34 cellular contexts compared by ENCODE assay signal in genomic region chr2:172344159-172344558, GRCh38.
DNase-seq lines count a peak whose midpoint lies in the region; ATAC-seq, FAIRE-seq and TF ChIP-seq lines count a peak whose summit lies in the region.
"Had no signal": no experiment of that assay in that cellular context is flagged by ENCODE, and none has a peak within 500 bp of the region (broad histone marks: within the 10 kb centered on the region; RNA-seq: fewer than 3 reads in every experiment).

No MANE protein-coding gene starts in this region.

- TF ChIP-seq RAD21 in HepG2 (CRISPR knock-in tag; IDR thresholded peaks at IDR 0.05): no peak

- no peak for FAIRE-seq in HepG2 (lab: Jason Lieb, UNC)
- FAIRE-seq: A204.1, A549, D721Med had no signal

- no peak overlapping the region for H3K27ac ChIP-seq in HepG2 (ENCODE audit: extremely low read length, insufficient read depth, low read length)
- no peak overlapping the region for H3K27ac ChIP-seq in right lobe of liver
- no peak overlapping the region for H3K27ac ChIP-seq in GM23338 (ENCODE audit: low read depth)
- no peak overlapping the region for H3K27ac ChIP-seq in HEK293 (ENCODE audit: extremely low read depth, low read depth, low read length)
- H3K27ac ChIP-seq in CD4-positive, alpha-beta T cell (ENCODE audit: low read depth, low read length): no peak overlapping the region
- H3K27ac ChIP-seq: 22Rv1; A549; BLaER1; BLaER1 treated with 17β-estradiol and CSF1 and Interleukin-3, amounts not matched to agents 10 nM and 100 nM; C4-2B had no signal

- WGBS in HepG2 (ENCODE audit: low lambda C conversion rate): 40% methylated on average over 2 of the region's 2 CpGs
- 96% methylated on average over 2 of the region's 2 CpGs for WGBS in right lobe of liver (ENCODE audit: insufficient coverage, low coverage, low lambda C conversion rate, missing lambda C conversion rate)

- H3K36me3 Mint-ChIP-seq in GM23338 (ENCODE audit: low read depth): peaks cover 23% of the 10 kb centered on the region
- no peaks in the 10 kb centered on the region for H3K36me3 Mint-ChIP-seq in activated T-cell treated with anti-CD3 and anti-CD28 coated beads, Interleukin-2, amount 50 U/mL, for 4 hours (ENCODE audit: insufficient read depth)
- no peaks in the 10 kb centered on the region for H3K36me3 Mint-ChIP-seq in CD4-positive, alpha-beta T cell (ENCODE audit: low read depth)

- in situ Hi-C loops in HepG2 (cut with HindIII; ENCODE audit: extremely low pct_ligation_motif_present, low pct_unique_long_range_greater_than_20kb): no loop called here

- CTCF ChIA-PET in HepG2 (lab: Yijun Ruan, JAX; ENCODE audit: low intra/inter-chr PET ratio, low total read pairs): no interaction called here
- CTCF ChIA-PET in HEK293 (lab: Yijun Ruan, JAX): interaction anchor here (0.8 to 1.0 kb wide), 2 partner anchors 116 to 118 kb away, joined by 3 to 7 read pairs; no protein-coding TSS in a partner anchor
- CTCF ChIA-PET in CD4-positive, alpha-beta T cell (lab: Charles Lee): no interaction called here

- peaks cover 12% of the 10 kb centered on the region for H3K9me3 ChIP-seq in HepG2 (ENCODE audit: low read length)
- no peaks in the 10 kb centered on the region for H3K9me3 ChIP-seq in right lobe of liver
- H3K9me3 ChIP-seq in HEK293 (ENCODE audit: control insufficient read depth, insufficient read depth, low read depth, low read length): no peaks in the 10 kb centered on the region
- peaks cover 18% of the 10 kb centered on the region for H3K9me3 ChIP-seq in CD4-positive, alpha-beta T cell (ENCODE audit: control insufficient read depth, low read length)
- H3K9me3 ChIP-seq: BE2C had no signal

- H3K4me2 ChIP-seq in HepG2 (ENCODE audit: low read depth, low read length) (no peak overlapping the region), GM23338 (no peak overlapping the region)
- H3K4me2 ChIP-seq: A549; BLaER1; BLaER1 treated with 17β-estradiol and CSF1 and Interleukin-3, amounts not matched to agents 10 nM and 100 nM had no signal

- no peaks in the 10 kb centered on the region for H3F3A ChIP-seq in GM23338 (replicated peaks; ENCODE audit: low read depth)

- H2AFZ ChIP-seq in HepG2 (ENCODE audit: low read length): no peak overlapping the region
- H2AFZ ChIP-seq in GM23338: no peak overlapping the region

- no peak overlapping the region for H3K9ac ChIP-seq in HepG2 (ENCODE audit: insufficient read depth, low read depth, low read length)
- H3K9ac ChIP-seq: BLaER1; BLaER1 treated with 17β-estradiol and CSF1 and Interleukin-3, amounts not matched to agents 10 nM and 100 nM had no signal

- 0 out of 2 replicates have a peak, but pooled peaks cover 7% of the 10 kb centered on the region for H3K9me2 ChIP-seq in GM23338 (ENCODE audit: insufficient read depth)

- H3K27ac Mint-ChIP-seq in GM23338: no peak overlapping the region
- no peak overlapping the region for H3K27ac Mint-ChIP-seq in CD4-positive, alpha-beta T cell
- H3K27ac Mint-ChIP-seq: B cell; CD14-positive monocyte; CD4-positive, alpha-beta memory T cell; CD8-positive, alpha-beta memory T cell; CD8-positive, alpha-beta T cell had no signal

- H3K27me3 Mint-ChIP-seq in GM23338 (ENCODE audit: insufficient read depth, low read depth, poor library complexity): peaks cover 5% of the 10 kb centered on the region
- no peaks in the 10 kb centered on the region for H3K27me3 Mint-ChIP-seq in activated T-cell treated with anti-CD3 and anti-CD28 coated beads, Interleukin-2, amount 50 U/mL, for 4 hours (ENCODE audit: low read depth)
- H3K27me3 Mint-ChIP-seq in CD4-positive, alpha-beta T cell: no peaks in the 10 kb centered on the region

- H3K79me2 ChIP-seq in HepG2 (ENCODE audit: insufficient read depth, low read length) (no peaks in the 10 kb centered on the region), GM23338 (replicated peaks; ENCODE audit: insufficient read depth) (no peaks in the 10 kb centered on the region)

- peaks cover 0 to 3% of the 10 kb centered on the region in 2 experiments; a peak in 1 of 5 replicates for H3K27me3 ChIP-seq in HepG2 (ENCODE audit: control insufficient read depth in 1 of 2, insufficient read depth in 2 of 2, low read length in 2 of 2)
- H3K27me3 ChIP-seq in right lobe of liver: no peaks in the 10 kb centered on the region
- no peaks in the 10 kb centered on the region for H3K27me3 ChIP-seq in GM23338 (ENCODE audit: insufficient read depth)
- H3K27me3 ChIP-seq in CD4-positive, alpha-beta T cell (ENCODE audit: control insufficient read depth, insufficient read depth, low read length): no peaks in the 10 kb centered on the region
- H3K27me3 ChIP-seq: BE2C; BLaER1; BLaER1 treated with 17β-estradiol and CSF1 and Interleukin-3, amounts not matched to agents 10 nM and 100 nM had no signal

- ATAC-seq in HepG2 (no peak), right lobe of liver (no peak), GM23338 (no peak)
- ATAC-seq in activated T-cell treated with anti-CD3 and anti-CD28 coated beads, Interleukin-2, amount 50 U/mL, for 4 hours: no peak
- ATAC-seq in CD4-positive, alpha-beta T cell (ENCODE audit: poor library complexity): no peak
- ATAC-seq: A549; CD8-positive, alpha-beta T cell had no signal

- TF ChIP-seq POLR2A in HepG2 (IDR thresholded peaks at IDR 0.05; ENCODE audit: insufficient read depth in 1 of 2, low read depth in 2 of 2, low read length in 2 of 2) (no peak), right lobe of liver (IDR thresholded peaks at IDR 0.05) (no peak)

- intact Hi-C loops in HepG2 (cut with micrococcal nuclease; ENCODE audit: unreplicated experiment) (no loop called here), right lobe of liver (cut with DNase I) (no loop called here)
- intact Hi-C loops in CD4-positive, alpha-beta T cell (cut with DNase I, micrococcal nuclease): loop anchor here in 1 of 2 experiments (5.0 kb wide), 1 partner anchor 118 kb away; no protein-coding TSS in a partner anchor

- no peak for TF ChIP-seq EP300 in HepG2 (IDR thresholded peaks at IDR 0.05; ENCODE audit: low read depth in 2 of 2, low read length in 2 of 2)
- TF ChIP-seq EP300 in HepG2 (CRISPR knock-in tag; IDR thresholded peaks at IDR 0.05; ENCODE audit: borderline replicate concordance): no peak

- H3K9me3 Mint-ChIP-seq in GM23338: peaks cover 31% of the 10 kb centered on the region
- peaks cover 24% of the 10 kb centered on the region for H3K9me3 Mint-ChIP-seq in activated T-cell treated with anti-CD3 and anti-CD28 coated beads, Interleukin-2, amount 50 U/mL, for 4 hours
- H3K9me3 Mint-ChIP-seq in CD4-positive, alpha-beta T cell: no peaks in the 10 kb centered on the region

- H3K4me3 ChIP-seq in HepG2 (replicated peaks in 1 of 3; ENCODE audit: insufficient read depth in 1 of 3, low read depth in 2 of 3, low read length in 3 of 3) (no peak overlapping the region), right lobe of liver (no peak overlapping the region), GM23338 (no peak overlapping the region), HEK293 (ENCODE audit: low read depth, low read length) (no peak overlapping the region)
- H3K4me3 ChIP-seq: A549; BLaER1; BLaER1 treated with 17β-estradiol and CSF1 and Interleukin-3, amounts not matched to agents 10 nM and 100 nM had no signal

- peaks cover 14% of the 10 kb centered on the region for H3K4me1 Mint-ChIP-seq in GM23338
- H3K4me1 Mint-ChIP-seq in activated T-cell treated with anti-CD3 and anti-CD28 coated beads, Interleukin-2, amount 50 U/mL, for 4 hours (ENCODE audit: low read depth): peaks cover 21% of the 10 kb centered on the region
- H3K4me1 Mint-ChIP-seq in CD4-positive, alpha-beta T cell (ENCODE audit: low read depth): peaks cover 20% of the 10 kb centered on the region

- POLR2A ChIA-PET in HepG2 (lab: Yijun Ruan, JAX): no interaction called here
- POLR2A ChIA-PET in HEK293 (lab: Yijun Ruan, JAX): no interaction called here
- POLR2A ChIA-PET in CD4-positive, alpha-beta T cell (lab: Charles Lee): no interaction called here

- no TSS peak for BruUV-seq in HepG2 (replicated peaks; lab: Mats Ljungman, UMichigan)

- H3K4me3 Mint-ChIP-seq in GM23338: no peak overlapping the region
- no peak overlapping the region for H3K4me3 Mint-ChIP-seq in activated T-cell treated with anti-CD3 and anti-CD28 coated beads, Interleukin-2, amount 50 U/mL, for 4 hours
- no peak overlapping the region for H3K4me3 Mint-ChIP-seq in CD4-positive, alpha-beta T cell
- H3K4me3 Mint-ChIP-seq: B cell; CD14-positive monocyte; CD4-positive, alpha-beta memory T cell; CD4-positive, CD25-positive, alpha-beta regulatory T cell; CD8-positive, alpha-beta memory T cell; CD8-positive, alpha-beta T cell had no signal

- H3K36me3 ChIP-seq in HepG2 (replicated peaks in 1 of 2; ENCODE audit: control insufficient read depth in 1 of 2, insufficient read depth in 2 of 2, low read length in 2 of 2): no peaks in the 10 kb centered on the region
- no peaks in the 10 kb centered on the region for H3K36me3 ChIP-seq in right lobe of liver
- H3K36me3 ChIP-seq in GM23338 (ENCODE audit: insufficient read depth): peaks cover 13% of the 10 kb centered on the region; the same call in 1 of the 2 replicates
- H3K36me3 ChIP-seq in HEK293 (ENCODE audit: control insufficient read depth in 2 of 2, insufficient read depth in 1 of 2, low read length in 2 of 2): no peaks in the 10 kb centered on the region
- H3K36me3 ChIP-seq: BE2C; BLaER1; BLaER1 treated with 17β-estradiol and CSF1 and Interleukin-3, amounts not matched to agents 10 nM and 100 nM had no signal

- TF ChIP-seq CTCF in HepG2 (CRISPR knock-in tag; IDR thresholded peaks at IDR 0.05) (no peak), right lobe of liver (IDR thresholded peaks at IDR 0.05) (no peak), GM23338 (conservative IDR thresholded peaks at IDR 0.05; ENCODE audit: low read depth in 2 of 2) (no peak), HEK293 (tag by site-specific recombination; IDR thresholded peaks at IDR 0.05) (no peak)
- TF ChIP-seq CTCF in CD4-positive, alpha-beta T cell (IDR thresholded peaks at IDR 0.05): no peak

- H4K20me1 ChIP-seq in HepG2 (ENCODE audit: insufficient read depth, low read length) (no peaks in the 10 kb centered on the region), GM23338 (replicated peaks; ENCODE audit: insufficient read depth) (no peaks in the 10 kb centered on the region)
- H4K20me1 ChIP-seq: BLaER1; BLaER1 treated with 17β-estradiol and CSF1 and Interleukin-3, amounts not matched to agents 10 nM and 100 nM had no signal

- DNase-seq in HepG2 (ENCODE audit: low spot score) (no peak), right lobe of liver (no peak), GM23338 (ENCODE audit: low spot score) (no peak)
- DNase-seq in activated T-cell treated with anti-CD3 and anti-CD28 coated beads, Interleukin-2, amount 50 U/mL, for 4 hours: no peak
- DNase-seq in CD4-positive, alpha-beta T cell: no peak
- DNase-seq: 8988T; ACHN; AML-193; BE2C; C1 segment of cervical spinal cord; Caco-2; Calu3; CD4-positive, alpha-beta memory T cell; CD4-positive, CD25-positive, alpha-beta regulatory T cell; CD8-positive, alpha-beta memory T cell; CD8-positive, alpha-beta T cell; COR-L47; DMS 273 treated with DMSO at 0.1 percent for 48 hours; DMS153; DMS53; DMS79; DMS79 treated with DMSO at 0.1 percent for 48 hours; DND-41; EL had no signal

- peaks cover 33% of the 10 kb centered on the region for H3K4me1 ChIP-seq in HepG2 (ENCODE audit: insufficient read depth, low read length)
- peaks cover 0 to 41% (median 3%) of the 10 kb centered on the region in 4 donors for H3K4me1 ChIP-seq in right lobe of liver
- peaks cover 17% of the 10 kb centered on the region for H3K4me1 ChIP-seq in GM23338 (ENCODE audit: insufficient read depth)
- no peaks in the 10 kb centered on the region for H3K4me1 ChIP-seq in HEK293 (ENCODE audit: control insufficient read depth, insufficient read depth, low read length)
- H3K4me1 ChIP-seq: BE2C had no signal

Comparison
In these comparisons a context has a peak if more than half of its experiments do, and no peak if none do; other contexts are left out.
1. Of the 63 proteins assayed by ChIP-seq in both HepG2 and HEK293: peak only in HepG2: none; only in HEK293: SETDB1; in both: none; in neither: 62.